Comparison of ENCODE assay signal across 8 cellular contexts in genomic region chr16:30762991-30763725, GRCh38. TPM values are rescaled to one million over a fixed set of nuclear protein-coding genes. Genes with fewer than 3 reads are reported as not detected.
DNase-seq lines count a peak whose midpoint lies in the region; ATAC-seq and TF ChIP-seq lines count a peak whose summit lies in the region.

No MANE protein-coding gene starts in this region.

- ATAC-seq in PC-3: no peak
- ATAC-seq in HG03175 (IDR thresholded peaks at IDR 0.05; ENCODE audit: unreplicated experiment): no peak

- H3K36me3 ChIP-seq in CD8-positive, alpha-beta memory T cell (ENCODE audit: insufficient read depth, low read length): peaks cover 50% of the 10 kb centered on the region
- peaks cover 21% of the 10 kb centered on the region; the same call in 1 of the 2 replicates for H3K36me3 ChIP-seq in PC-3 (ENCODE audit: low read depth, low read length)
- H3K36me3 ChIP-seq in neutrophil: peaks cover 54% of the 10 kb centered on the region

- no peaks in the 10 kb centered on the region for H3K9me3 Mint-ChIP-seq in CD8-positive, alpha-beta memory T cell

- no peaks in the 10 kb centered on the region for H3K27me3 Mint-ChIP-seq in CD8-positive, alpha-beta memory T cell

- H3K27me3 ChIP-seq in CD8-positive, alpha-beta memory T cell (ENCODE audit: insufficient read depth, low read length, poor library complexity, severe bottlenecking): no peaks in the 10 kb centered on the region
- H3K27me3 ChIP-seq in PC-3 (ENCODE audit: low read length) (no peaks in the 10 kb centered on the region), neutrophil (no peaks in the 10 kb centered on the region)

- peak overlapping the region; percentile 84 for H3K9ac ChIP-seq in PC-3 (ENCODE audit: low read length)

- peak overlapping the region; percentile 90 for H3K4me3 ChIP-seq in CD8-positive, alpha-beta memory T cell (ENCODE audit: low read length)
- peak overlapping the region; percentile 82 for H3K4me3 ChIP-seq in PC-3 (ENCODE audit: low read length)
- H3K4me3 ChIP-seq in epithelial cell of esophagus (ENCODE audit: low read length): peak overlapping the region; percentile 94
- peak overlapping the region; percentile 90 to 95 for H3K4me3 ChIP-seq in neutrophil (ENCODE audit: low read depth in 1 of 2, low read length in 1 of 2)

- intact Hi-C loops in PC-3 (cut with micrococcal nuclease): loop anchor here (2.0 to 5.0 kb wide), 2 partner anchors 22 to 106 kb away; partner anchors contain the start of gene FBRS

- CTCF ChIA-PET in CD8-positive, alpha-beta memory T cell (lab: Charles Lee): interaction anchor here (1.0 kb wide), 1 partner anchor 43 kb away, joined by 3 read pairs; no protein-coding TSS in a partner anchor
- CTCF ChIA-PET in PC-3 (lab: Charles Lee): interaction anchor here (0.5 kb wide), 1 partner anchor 169 kb away, joined by 6 read pairs; no protein-coding TSS in a partner anchor

- no peaks in the 10 kb centered on the region for H3F3A ChIP-seq in PC-3 (ENCODE audit: low read length, unreplicated experiment)

- no peaks in the 10 kb centered on the region for H3K9me2 ChIP-seq in PC-3 (replicated peaks; ENCODE audit: low read length)

- peaks cover 4 to 70% (median 12%) of the 10 kb centered on the region in 3 donors for H3K36me3 Mint-ChIP-seq in CD8-positive, alpha-beta memory T cell

- H3K4me2 ChIP-seq in PC-3 (ENCODE audit: low read length): peak overlapping the region; percentile 89

- no peak overlapping the region for H2AFZ ChIP-seq in PC-3 (ENCODE audit: low read length)

- no peaks in the 10 kb centered on the region for H3K9me3 ChIP-seq in CD8-positive, alpha-beta memory T cell (ENCODE audit: low read length)
- H3K9me3 ChIP-seq in PC-3 (ENCODE audit: low read length): no peaks in the 10 kb centered on the region
- no peaks in the 10 kb centered on the region for H3K9me3 ChIP-seq in neutrophil

- H3K79me2 ChIP-seq in PC-3 (ENCODE audit: low read length): peaks cover 33% of the 10 kb centered on the region

- TF ChIP-seq CTCF in PC-3 (conservative IDR thresholded peaks at IDR 0.05; ENCODE audit: low read depth, low read length) (no peak), epithelial cell of esophagus (IDR thresholded peaks at IDR 0.05; ENCODE audit: insufficient read depth, low read depth, low read length, missing control alignments) (no peak), neutrophil (IDR thresholded peaks at IDR 0.05) (no peak)

- peaks cover 43% of the 10 kb centered on the region for H3K4me1 ChIP-seq in CD8-positive, alpha-beta memory T cell (ENCODE audit: insufficient read depth, low read length)
- H3K4me1 ChIP-seq in PC-3 (ENCODE audit: insufficient read depth, low read length) (peaks cover 20% of the 10 kb centered on the region), neutrophil (ENCODE audit: control insufficient read depth in 1 of 2, insufficient read depth in 1 of 2, low read depth in 1 of 2, low read length in 1 of 2) (peaks cover 54 to 56% of the 10 kb centered on the region in 2 experiments)

- POLR2A ChIA-PET in CD8-positive, alpha-beta memory T cell (lab: Charles Lee): interaction anchor here (1.0 kb wide), 1 partner anchor 12 kb away, joined by 5 read pairs; no protein-coding TSS in a partner anchor
- POLR2A ChIA-PET in PC-3 (lab: Charles Lee; ENCODE audit: unreplicated experiment): no interaction called here

- no peak for DNase-seq in CD8-positive, alpha-beta memory T cell
- DNase-seq in PC-3 (no peak), epithelial cell of esophagus (ENCODE audit: low read depth) (no peak), activated gamma-delta T cell treated with Interleukin-2 at 50 U/mL for 16 hours (no peak), dedifferentiated amniotic fluid mesenchymal stem cell (ENCODE audit: extremely low spot score) (no peak)
- no peak for DNase-seq in stimulated activated naive CD4-positive, alpha-beta T cell treated with Interleukin-2 at 50 U/mL for 16 hours (lab: John Stamatoyannopoulos, UW)

- H3K27ac Mint-ChIP-seq in CD8-positive, alpha-beta memory T cell: peak overlapping the region; percentile 93 to 99 (median 97)

- peak overlapping the region; percentile 84 for H3K27ac ChIP-seq in CD8-positive, alpha-beta memory T cell (ENCODE audit: low read depth, low read length)
- H3K27ac ChIP-seq in PC-3 (ENCODE audit: low read length) (no peak overlapping the region), neutrophil (peak overlapping the region; percentile 99)

- no TSS peak for BruUV-seq in PC-3 (replicated peaks; lab: Mats Ljungman, UMichigan)

- H3K4me1 Mint-ChIP-seq in CD8-positive, alpha-beta memory T cell: peaks cover 44 to 58% (median 50%) of the 10 kb centered on the region in 3 donors

- H3K4me3 Mint-ChIP-seq in CD8-positive, alpha-beta memory T cell: peak overlapping the region; percentile 96 to 99 (median 96)

- H4K20me1 ChIP-seq in PC-3 (ENCODE audit: low read length): peaks cover 4% of the 10 kb centered on the region; the same call in 1 of the 2 replicates

RNA-seq across cellular contexts. Expression of gene RNF40, which starts 1.0 kb away (rescaled TPM):
- total RNA-seq in CD8-positive, alpha-beta memory T cell: 100 to 1,000 TPM; 152 to 157 TPM
- 61.9 TPM for polyA plus RNA-seq in CD8-positive, alpha-beta memory T cell
- total RNA-seq in PC-3 (2014; rRNA removed): 64.1 and 80.2 TPM in 2 replicates

RNA-seq across cellular contexts. Expression of gene CFAP119, which starts 1.3 kb away (rescaled TPM):
- total RNA-seq in CD8-positive, alpha-beta memory T cell: 1 to 10 TPM; 6.5 to 6.9 TPM
- 0.25 TPM for polyA plus RNA-seq in CD8-positive, alpha-beta memory T cell
- total RNA-seq in PC-3 (2014; rRNA removed): 8.6 and 9.6 TPM in 2 replicates

RNA-seq across cellular contexts. Expression of gene PHKG2, which starts 14.9 kb away (rescaled TPM):
- 10 to 100 TPM; 31.8 to 32.2 TPM for total RNA-seq in CD8-positive, alpha-beta memory T cell
- 47.0 TPM for polyA plus RNA-seq in CD8-positive, alpha-beta memory T cell
- 28.6 and 30.9 TPM in 2 replicates for total RNA-seq in PC-3 (2014; rRNA removed)

RNA-seq across cellular contexts. Expression of gene ZNF629, which starts 23.8 kb away (rescaled TPM):
- total RNA-seq in CD8-positive, alpha-beta memory T cell: 1 to 10 TPM; 5.6 to 5.7 TPM
- 1.1 TPM for polyA plus RNA-seq in CD8-positive, alpha-beta memory T cell
- 7.8 and 8.4 TPM in 2 replicates for total RNA-seq in PC-3 (2014; rRNA removed)
